Comparison of ENCODE assay signal across 2 cellular contexts in the genomic region with DNA sequence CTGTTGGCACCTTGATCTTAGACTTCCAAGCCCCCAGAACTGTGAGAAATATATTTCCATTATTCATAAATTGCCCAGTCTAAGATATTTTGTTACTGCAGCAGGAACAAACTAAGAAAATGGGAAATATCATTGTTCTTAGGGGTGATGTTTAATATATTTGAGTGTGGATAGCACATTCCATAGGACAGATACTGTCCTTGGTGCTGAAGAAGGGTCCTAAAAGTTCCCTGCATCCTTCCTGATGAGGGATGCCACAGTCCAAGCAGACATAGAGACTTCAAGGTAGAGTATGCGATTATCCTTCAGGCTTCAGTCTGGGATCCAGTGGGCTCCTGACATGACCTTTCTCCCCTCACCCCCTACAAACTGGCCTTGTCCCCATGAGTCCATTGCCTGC.
TF ChIP-seq lines count a peak whose summit lies in the region.

No MANE protein-coding gene starts in this region.

TF ChIP-seq in IMR-90, 13 proteins besides CTCF, POLR2A, EP300 and RAD21 (continued from another document):
- no peak for TF ChIP-seq USF2 (IDR thresholded peaks at IDR 0.05; ENCODE audit: low read depth, low read length)
- no peak for TF ChIP-seq ELK1 (IDR thresholded peaks at IDR 0.05; ENCODE audit: borderline replicate concordance, low read depth, low read length)
- no peak for TF ChIP-seq SMC3 (IDR thresholded peaks at IDR 0.05; ENCODE audit: low read depth, low read length)
- TF ChIP-seq MAZ (IDR thresholded peaks at IDR 0.05; ENCODE audit: borderline replicate concordance, low read depth, low read length): no peak
- TF ChIP-seq CHD1 (IDR thresholded peaks at IDR 0.05; ENCODE audit: low read depth, low read length): no peak

TF ChIP-seq in GM12878, 131 proteins besides CTCF, POLR2A, EP300 and RAD21 (continued from another document):
- TF ChIP-seq HSF1 (IDR thresholded peaks at IDR 0.05; ENCODE audit: low read depth, low read length) (no peak), SPI1 (IDR thresholded peaks at IDR 0.05; ENCODE audit: borderline replicate concordance, insufficient read depth, low read depth, low read length) (no peak), IKZF1 (conservative IDR thresholded peaks at IDR 0.05) (no peak)
- TF ChIP-seq, protein P1, sequence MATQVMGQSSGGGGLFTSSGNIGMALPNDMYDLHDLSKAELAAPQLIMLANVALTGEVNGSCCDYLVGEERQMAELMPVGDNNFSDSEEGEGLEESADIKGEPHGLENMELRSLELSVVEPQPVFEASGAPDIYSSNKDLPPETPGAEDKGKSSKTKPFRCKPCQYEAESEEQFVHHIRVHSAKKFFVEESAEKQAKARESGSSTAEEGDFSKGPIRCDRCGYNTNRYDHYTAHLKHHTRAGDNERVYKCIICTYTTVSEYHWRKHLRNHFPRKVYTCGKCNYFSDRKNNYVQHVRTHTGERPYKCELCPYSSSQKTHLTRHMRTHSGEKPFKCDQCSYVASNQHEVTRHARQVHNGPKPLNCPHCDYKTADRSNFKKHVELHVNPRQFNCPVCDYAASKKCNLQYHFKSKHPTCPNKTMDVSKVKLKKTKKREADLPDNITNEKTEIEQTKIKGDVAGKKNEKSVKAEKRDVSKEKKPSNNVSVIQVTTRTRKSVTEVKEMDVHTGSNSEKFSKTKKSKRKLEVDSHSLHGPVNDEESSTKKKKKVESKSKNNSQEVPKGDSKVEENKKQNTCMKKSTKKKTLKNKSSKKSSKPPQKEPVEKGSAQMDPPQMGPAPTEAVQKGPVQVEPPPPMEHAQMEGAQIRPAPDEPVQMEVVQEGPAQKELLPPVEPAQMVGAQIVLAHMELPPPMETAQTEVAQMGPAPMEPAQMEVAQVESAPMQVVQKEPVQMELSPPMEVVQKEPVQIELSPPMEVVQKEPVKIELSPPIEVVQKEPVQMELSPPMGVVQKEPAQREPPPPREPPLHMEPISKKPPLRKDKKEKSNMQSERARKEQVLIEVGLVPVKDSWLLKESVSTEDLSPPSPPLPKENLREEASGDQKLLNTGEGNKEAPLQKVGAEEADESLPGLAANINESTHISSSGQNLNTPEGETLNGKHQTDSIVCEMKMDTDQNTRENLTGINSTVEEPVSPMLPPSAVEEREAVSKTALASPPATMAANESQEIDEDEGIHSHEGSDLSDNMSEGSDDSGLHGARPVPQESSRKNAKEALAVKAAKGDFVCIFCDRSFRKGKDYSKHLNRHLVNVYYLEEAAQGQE (IDR thresholded peaks at IDR 0.05; ENCODE audit: low read depth, low read length): peak; percentile 46; the same call in 1 of the 2 replicates
- TF ChIP-seq, protein P2, sequence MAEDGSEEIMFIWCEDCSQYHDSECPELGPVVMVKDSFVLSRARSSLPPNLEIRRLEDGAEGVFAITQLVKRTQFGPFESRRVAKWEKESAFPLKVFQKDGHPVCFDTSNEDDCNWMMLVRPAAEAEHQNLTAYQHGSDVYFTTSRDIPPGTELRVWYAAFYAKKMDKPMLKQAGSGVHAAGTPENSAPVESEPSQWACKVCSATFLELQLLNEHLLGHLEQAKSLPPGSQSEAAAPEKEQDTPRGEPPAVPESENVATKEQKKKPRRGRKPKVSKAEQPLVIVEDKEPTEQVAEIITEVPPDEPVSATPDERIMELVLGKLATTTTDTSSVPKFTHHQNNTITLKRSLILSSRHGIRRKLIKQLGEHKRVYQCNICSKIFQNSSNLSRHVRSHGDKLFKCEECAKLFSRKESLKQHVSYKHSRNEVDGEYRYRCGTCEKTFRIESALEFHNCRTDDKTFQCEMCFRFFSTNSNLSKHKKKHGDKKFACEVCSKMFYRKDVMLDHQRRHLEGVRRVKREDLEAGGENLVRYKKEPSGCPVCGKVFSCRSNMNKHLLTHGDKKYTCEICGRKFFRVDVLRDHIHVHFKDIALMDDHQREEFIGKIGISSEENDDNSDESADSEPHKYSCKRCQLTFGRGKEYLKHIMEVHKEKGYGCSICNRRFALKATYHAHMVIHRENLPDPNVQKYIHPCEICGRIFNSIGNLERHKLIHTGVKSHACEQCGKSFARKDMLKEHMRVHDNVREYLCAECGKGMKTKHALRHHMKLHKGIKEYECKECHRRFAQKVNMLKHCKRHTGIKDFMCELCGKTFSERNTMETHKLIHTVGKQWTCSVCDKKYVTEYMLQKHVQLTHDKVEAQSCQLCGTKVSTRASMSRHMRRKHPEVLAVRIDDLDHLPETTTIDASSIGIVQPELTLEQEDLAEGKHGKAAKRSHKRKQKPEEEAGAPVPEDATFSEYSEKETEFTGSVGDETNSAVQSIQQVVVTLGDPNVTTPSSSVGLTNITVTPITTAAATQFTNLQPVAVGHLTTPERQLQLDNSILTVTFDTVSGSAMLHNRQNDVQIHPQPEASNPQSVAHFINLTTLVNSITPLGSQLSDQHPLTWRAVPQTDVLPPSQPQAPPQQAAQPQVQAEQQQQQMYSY (CRISPR knock-in tag; IDR thresholded peaks at IDR 0.05): no peak
